Comparison of ENCODE assay signal across 14 cellular contexts in the genomic region with DNA sequence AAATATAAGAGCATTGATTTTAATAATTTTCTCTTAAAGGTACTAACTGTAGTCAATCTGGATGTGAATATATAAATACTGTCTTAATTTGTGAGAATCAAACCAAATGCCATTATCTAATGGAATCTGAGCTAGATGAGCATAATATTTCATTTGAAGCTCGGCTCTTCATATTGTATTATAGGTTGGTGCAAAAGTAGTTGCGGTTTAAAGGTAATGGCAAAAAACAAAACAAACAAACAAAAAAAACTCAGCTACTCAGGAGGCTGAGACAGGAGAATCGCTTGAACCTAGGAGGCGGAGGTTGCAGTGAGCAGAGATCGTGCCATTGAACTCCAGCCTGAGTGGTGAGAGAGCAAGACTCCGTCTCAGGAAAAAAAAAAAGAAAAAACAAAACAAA.
DNase-seq lines count a peak whose midpoint lies in the region; ATAC-seq, FAIRE-seq and TF ChIP-seq lines count a peak whose summit lies in the region.
"Had no signal": no experiment of that assay in that cellular context is flagged by ENCODE, and none has a peak within 500 bp of the region (broad histone marks: within the 10 kb centered on the region; RNA-seq: fewer than 3 reads in every experiment).

No MANE protein-coding gene starts in this region.

- H3K9me3 ChIP-seq in HepG2 (ENCODE audit: low read length) = no peaks in the 10 kb centered on the region
- H3K9me3 ChIP-seq in right lobe of liver = no peaks in the 10 kb centered on the region
- H3K9me3 ChIP-seq in K562 (replicated peaks; ENCODE audit: control insufficient read depth, insufficient read depth, low read depth, low read length) = no peaks in the 10 kb centered on the region
- H3K9me3 ChIP-seq: A549 had no signal

- FAIRE-seq in HepG2 (lab: Jason Lieb, UNC) = no peak
- FAIRE-seq in K562 (lab: Jason Lieb, UNC) = no peak
- FAIRE-seq: A549, GM12892 had no signal

- CTCF ChIA-PET in HepG2 (lab: Yijun Ruan, JAX; ENCODE audit: low intra/inter-chr PET ratio, low total read pairs) = interaction anchor here (1.9 kb wide), 1 partner anchor 493 kb away, joined by 16 read pairs; no protein-coding TSS in a partner anchor
- CTCF ChIA-PET in K562 (lab: Yijun Ruan, JAX; ENCODE audit: low intra/inter-chr PET ratio) = interaction anchor here (0.6 to 1.2 kb wide), 2 partner anchors 494 to 931 kb away, joined by 3 to 5 read pairs; no protein-coding TSS in a partner anchor

- H3K4me3 ChIP-seq in HepG2 (replicated peaks in 1 of 3; ENCODE audit: insufficient read depth in 1 of 3, low read depth in 2 of 3, low read length in 3 of 3) (no peak overlapping the region), right lobe of liver (no peak overlapping the region), K562 (no peak overlapping the region)
- H3K4me3 ChIP-seq: A549; BLaER1 treated with 17β-estradiol and CSF1 and Interleukin-3, amounts not matched to agents 10 nM and 100 nM; GM12878 had no signal

- intact Hi-C loops in HepG2 (cut with micrococcal nuclease; ENCODE audit: unreplicated experiment) = loop anchor here (2.0 kb wide), 1 partner anchor 494 kb away; no protein-coding TSS in a partner anchor
- intact Hi-C loops in right lobe of liver (cut with DNase I) = no loop called here
- intact Hi-C loops in K562 (cut with micrococcal nuclease) = no loop called here

- DNase-seq in HepG2 (ENCODE audit: low spot score) = no peak
- DNase-seq in right lobe of liver = no peak
- DNase-seq in K562 (ENCODE audit: extremely low read depth in 1 of 4, low spot score in 3 of 4) = no peak
- DNase-seq: CD4-positive, alpha-beta T cell; CD8-positive, alpha-beta T cell; DMS79 had no signal

- peaks cover 4 to 27% of the 10 kb centered on the region in 2 experiments; a peak in 3 of 5 replicates for H3K27me3 ChIP-seq in HepG2 (ENCODE audit: control insufficient read depth in 1 of 2, insufficient read depth in 2 of 2, low read length in 2 of 2)
- H3K27me3 ChIP-seq in right lobe of liver = no peaks in the 10 kb centered on the region
- H3K27me3 ChIP-seq in K562 (ENCODE audit: control insufficient read depth in 2 of 2, insufficient read depth in 2 of 2, low read length in 2 of 2) = 0 out of 5 replicates have a peak, but pooled peaks cover 0 to 7% of the 10 kb centered on the region in 2 experiments

- TF ChIP-seq POLR2A in HepG2 (IDR thresholded peaks at IDR 0.05; ENCODE audit: insufficient read depth in 1 of 2, low read depth in 2 of 2, low read length in 2 of 2) (no peak), right lobe of liver (IDR thresholded peaks at IDR 0.05) (no peak), K562 (conservative IDR thresholded peaks at IDR 0.05) (no peak)

- no peak for TF ChIP-seq RAD21 in HepG2 (CRISPR knock-in tag; IDR thresholded peaks at IDR 0.05)
- no peak for TF ChIP-seq RAD21 in K562 (CRISPR knock-in tag; conservative IDR thresholded peaks at IDR 0.05 in 1 of 2, IDR thresholded peaks at IDR 0.05 in 1 of 2)

- in situ Hi-C loops in HepG2 (cut with HindIII; ENCODE audit: extremely low pct_ligation_motif_present, low pct_unique_long_range_greater_than_20kb) (loop anchor here (25.0 kb wide), 1 partner anchor 492 kb away; no protein-coding TSS in a partner anchor), K562 (cut with MboI) (loop anchor here (10.0 kb wide), 1 partner anchor 930 kb away; no protein-coding TSS in a partner anchor)

- no peaks in the 10 kb centered on the region for H4K20me1 ChIP-seq in HepG2 (ENCODE audit: insufficient read depth, low read length)
- H4K20me1 ChIP-seq in K562 (replicated peaks; ENCODE audit: control insufficient read depth, insufficient read depth, low read length) = no peaks in the 10 kb centered on the region
- H4K20me1 ChIP-seq: BLaER1 treated with 17β-estradiol and CSF1 and Interleukin-3, amounts not matched to agents 10 nM and 100 nM had no signal

- H3K9ac ChIP-seq in HepG2 (ENCODE audit: insufficient read depth, low read depth, low read length) = no peak overlapping the region
- no peak overlapping the region for H3K9ac ChIP-seq in K562 (ENCODE audit: insufficient read depth in 1 of 2, low read depth in 2 of 2, low read length in 2 of 2)
- H3K9ac ChIP-seq: BLaER1 treated with 17β-estradiol and CSF1 and Interleukin-3, amounts not matched to agents 10 nM and 100 nM had no signal

- TF ChIP-seq EP300 in HepG2 (IDR thresholded peaks at IDR 0.05; ENCODE audit: low read depth in 2 of 2, low read length in 2 of 2) (no peak), HepG2 (CRISPR knock-in tag; IDR thresholded peaks at IDR 0.05; ENCODE audit: borderline replicate concordance) (no peak), K562 (IDR thresholded peaks at IDR 0.05; ENCODE audit: low read length) (no peak)

- H3K79me2 ChIP-seq in HepG2 (ENCODE audit: insufficient read depth, low read length) (no peaks in the 10 kb centered on the region), K562 (ENCODE audit: control insufficient read depth, insufficient read depth, low read length) (no peaks in the 10 kb centered on the region)

- POLR2A ChIA-PET in HepG2 (lab: Yijun Ruan, JAX) = no interaction called here
- POLR2A ChIA-PET in K562 (lab: Yijun Ruan, JAX) = no interaction called here

- no peaks in the 10 kb centered on the region for H3K9me1 ChIP-seq in K562 (ENCODE audit: control insufficient read depth, insufficient read depth, low read length)

- H3K4me1 ChIP-seq in HepG2 (ENCODE audit: insufficient read depth, low read length) = no peaks in the 10 kb centered on the region
- H3K4me1 ChIP-seq in right lobe of liver = no peaks in the 10 kb centered on the region
- H3K4me1 ChIP-seq in K562 (replicated peaks in 1 of 2; ENCODE audit: control insufficient read depth in 2 of 2, insufficient read depth in 2 of 2, low read length in 2 of 2) = no peaks in the 10 kb centered on the region
- H3K4me1 ChIP-seq: A549 had no signal

- no peak for ATAC-seq in HepG2
- ATAC-seq in right lobe of liver = no peak
- ATAC-seq in K562 = no peak
- ATAC-seq in GM21737 (IDR thresholded peaks at IDR 0.05; ENCODE audit: unreplicated experiment) = no peak
- no peak for ATAC-seq in activated CD4-positive, CD25-positive, alpha-beta regulatory T cell treated with anti-CD3 and anti-CD28 coated beads, Interleukin-2, amount 50 U/mL, for 24 hours
- ATAC-seq: CD8-positive, alpha-beta T cell had no signal

- H3K36me3 ChIP-seq in HepG2 (replicated peaks in 1 of 2; ENCODE audit: control insufficient read depth in 1 of 2, insufficient read depth in 2 of 2, low read length in 2 of 2) = no peaks in the 10 kb centered on the region
- no peaks in the 10 kb centered on the region for H3K36me3 ChIP-seq in right lobe of liver
- no peaks in the 10 kb centered on the region for H3K36me3 ChIP-seq in K562 (ENCODE audit: control insufficient read depth, insufficient read depth, low read length)
- H3K36me3 ChIP-seq: BLaER1 treated with 17β-estradiol and CSF1 and Interleukin-3, amounts not matched to agents 10 nM and 100 nM had no signal

- no peak overlapping the region for H2AFZ ChIP-seq in HepG2 (ENCODE audit: low read length)
- no peak overlapping the region for H2AFZ ChIP-seq in K562 (ENCODE audit: low read depth, low read length)

- H3K4me2 ChIP-seq in HepG2 (ENCODE audit: low read depth, low read length) (no peak overlapping the region), K562 (ENCODE audit: insufficient read depth, low read length) (no peak overlapping the region)
- H3K4me2 ChIP-seq: A549 had no signal

- WGBS in HepG2 (ENCODE audit: low lambda C conversion rate) = 47% methylated on average over 6 of the region's 6 CpGs
- WGBS in right lobe of liver (ENCODE audit: insufficient coverage, low coverage, low lambda C conversion rate, missing lambda C conversion rate) = 56% methylated on average over 5 of the region's 6 CpGs
- WGBS in K562 (ENCODE audit: insufficient coverage, low coverage, missing lambda C conversion rate) = 6% methylated on average over 6 of the region's 6 CpGs

- H3K27ac ChIP-seq in HepG2 (ENCODE audit: extremely low read length, insufficient read depth, low read length) (no peak overlapping the region), right lobe of liver (no peak overlapping the region), K562 (ENCODE audit: extremely low read depth, low read depth, low read length) (no peak overlapping the region)
- H3K27ac ChIP-seq: 22Rv1, A549, C4-2B had no signal

- BruUV-seq in HepG2 (replicated peaks; lab: Mats Ljungman, UMichigan) (no TSS peak), K562 (replicated peaks; lab: Mats Ljungman, UMichigan) (no TSS peak)

- TF ChIP-seq CTCF in HepG2 (CRISPR knock-in tag; IDR thresholded peaks at IDR 0.05) (no peak), right lobe of liver (IDR thresholded peaks at IDR 0.05) (no peak), K562 (IDR thresholded peaks at IDR 0.05 in 2 of 3, conservative IDR thresholded peaks at IDR 0.05 in 1 of 3; ENCODE audit: insufficient read depth in 2 of 3, low read depth in 1 of 3, low read length in 3 of 3) (no peak)

TF ChIP-seq in K562, 482 proteins besides CTCF, POLR2A, EP300 and RAD21:
- TF ChIP-seq PHB2 (IDR thresholded peaks at IDR 0.05; ENCODE audit: low read depth) (0 out of 2 replicates have a peak, but pooled peaks have one; percentile 22), HMG20B (CRISPR knock-in tag; IDR thresholded peaks at IDR 0.05) (no peak)

Comparison
In these comparisons a context has a peak if more than half of its experiments do, and no peak if none do; other contexts are left out.
1. Of the 241 proteins assayed by ChIP-seq in both HepG2 and K562: peak only in HepG2: none; only in K562: PHB2; in both: none; in neither: 239; mixed calls (peak in some experiments, not most) for 1.